Comparison of ENCODE assay signal across 8 cellular contexts in genomic region chr1:178724386-178724733, GRCh38. TPM values are rescaled to one million over a fixed set of nuclear protein-coding genes. Genes with fewer than 3 reads are reported as not detected.
DNase-seq lines count a peak whose midpoint lies in the region; ATAC-seq, FAIRE-seq and TF ChIP-seq lines count a peak whose summit lies in the region.

No MANE protein-coding gene starts in this region.

- no peaks in the 10 kb centered on the region for H4K20me1 ChIP-seq in K562 (replicated peaks; ENCODE audit: control insufficient read depth, insufficient read depth, low read length)

- DNase-seq in heart right ventricle, result no peak
- DNase-seq in cardiac septum (ENCODE audit: low spot score), result no peak
- DNase-seq in K562 (ENCODE audit: extremely low read depth in 1 of 4, low spot score in 3 of 4), result no peak
- no peak for DNase-seq in mesendoderm
- no peak for DNase-seq in vagina (ENCODE audit: extremely low spot score in 2 of 2)
- no peak for DNase-seq in left lobe of liver (ENCODE audit: low spot score)
- no peak for DNase-seq in NCI-H774 (lab: John Stamatoyannopoulos, UW)

- TF ChIP-seq EP300 in K562 (IDR thresholded peaks at IDR 0.05; ENCODE audit: low read length), result no peak

- in situ Hi-C loops in K562 (cut with MboI), result no loop called here

- TF ChIP-seq POLR2A in K562 (conservative IDR thresholded peaks at IDR 0.05) (no peak), vagina (IDR thresholded peaks at IDR 0.05) (no peak)

- H3K4ac ChIP-seq in mesendoderm (ENCODE audit: low read depth, low read length), result no peak overlapping the region

- H3K56ac ChIP-seq in mesendoderm (ENCODE audit: low read length), result peak overlapping the region; percentile 1

- intact Hi-C loops in heart right ventricle (cut with DNase I), result loop anchor here in 1 of 10 donors (10.0 kb wide), 1 partner anchor 70 kb away; no protein-coding TSS in a partner anchor
- intact Hi-C loops in cardiac septum (cut with DNase I), result loop anchor here (10.0 kb wide), 1 partner anchor 180 kb away; no protein-coding TSS in a partner anchor
- intact Hi-C loops in K562 (cut with micrococcal nuclease), result no loop called here
- intact Hi-C loops in vagina (cut with DNase I), result no loop called here

- WGBS in heart right ventricle, 2 donors, result 85 to 86% methylated on average over 5 of the region's 5 CpGs
- WGBS in K562 (ENCODE audit: insufficient coverage, low coverage, missing lambda C conversion rate), result 76% methylated on average over 5 of the region's 5 CpGs
- no CpG with 5 or more reads among the region's 5 CpGs for WGBS in mesendoderm (ENCODE audit: extremely low coverage, insufficient coverage, low lambda C conversion rate)

- peak overlapping the region; percentile 89 for H3K4me2 ChIP-seq in K562 (ENCODE audit: insufficient read depth, low read length)
- peak overlapping the region; percentile 31 for H3K4me2 ChIP-seq in mesendoderm (ENCODE audit: low read length)

- peak overlapping the region; percentile 94 for H2AFZ ChIP-seq in K562 (ENCODE audit: low read depth, low read length)

- no peak overlapping the region for H3K23ac ChIP-seq in mesendoderm (ENCODE audit: low read length)

- no TSS peak for BruUV-seq in K562 (replicated peaks; lab: Mats Ljungman, UMichigan)

- H2BK120ac ChIP-seq in mesendoderm (ENCODE audit: low read depth, low read length), result no peak overlapping the region

- peak; percentile 42 for FAIRE-seq in K562 (lab: Jason Lieb, UNC)

- no peaks in the 10 kb centered on the region for H3K9me1 ChIP-seq in K562 (ENCODE audit: control insufficient read depth, insufficient read depth, low read length)

- H3K4me1 ChIP-seq in heart right ventricle (peaks cover 0 to 23% (median 9%) of the 10 kb centered on the region in 9 donors), K562 (replicated peaks in 1 of 2; ENCODE audit: control insufficient read depth in 2 of 2, insufficient read depth in 2 of 2, low read length in 2 of 2) (peaks cover 0 to 16% of the 10 kb centered on the region in 2 experiments; a peak in 4 of 5 replicates), mesendoderm (ENCODE audit: control insufficient read depth, low read depth, low read length) (no peaks in the 10 kb centered on the region), vagina (peaks cover 14% of the 10 kb centered on the region)

- H3K27me3 ChIP-seq in heart right ventricle (peaks cover 0 to 6% (median 0%) of the 10 kb centered on the region in 7 donors), K562 (ENCODE audit: control insufficient read depth in 2 of 2, insufficient read depth in 2 of 2, low read length in 2 of 2) (0 out of 5 replicates have a peak, but pooled peaks cover 0 to 5% of the 10 kb centered on the region in 2 experiments), mesendoderm (ENCODE audit: insufficient read depth, low read length, poor library complexity) (no peaks in the 10 kb centered on the region), vagina (no peaks in the 10 kb centered on the region)

- no peak overlapping the region for H2BK5ac ChIP-seq in mesendoderm (ENCODE audit: low read length)

- TF ChIP-seq RAD21 in K562 (CRISPR knock-in tag; conservative IDR thresholded peaks at IDR 0.05 in 1 of 2, IDR thresholded peaks at IDR 0.05 in 1 of 2), result no peak

- no peak overlapping the region for H2AK5ac ChIP-seq in mesendoderm (ENCODE audit: low read length)

- H4K5ac ChIP-seq in mesendoderm (ENCODE audit: low read length), result no peak overlapping the region

- H3K79me2 ChIP-seq in K562 (ENCODE audit: control insufficient read depth, insufficient read depth, low read length) (no peaks in the 10 kb centered on the region), mesendoderm (ENCODE audit: control insufficient read depth, insufficient read depth, low read length) (peaks cover 3% of the 10 kb centered on the region)

- H3K79me1 ChIP-seq in mesendoderm (ENCODE audit: low read length), result no peaks in the 10 kb centered on the region

- H3K18ac ChIP-seq in mesendoderm (ENCODE audit: low read length), result no peak overlapping the region

- H3K27ac ChIP-seq in heart right ventricle, result peak overlapping the region in 8 of 10 donors; percentile 61 to 90 (median 80)
- H3K27ac ChIP-seq in K562 (ENCODE audit: extremely low read depth, low read depth, low read length), result no peak overlapping the region
- no peak overlapping the region for H3K27ac ChIP-seq in mesendoderm (ENCODE audit: low read depth, low read length)
- peak overlapping the region; percentile 94 for H3K27ac ChIP-seq in vagina

- no peak overlapping the region for H4K8ac ChIP-seq in mesendoderm (ENCODE audit: low read depth, low read length)

- no peak for ATAC-seq in heart right ventricle
- ATAC-seq in K562, result no peak
- ATAC-seq in left lobe of liver, result no peak
- ATAC-seq in HG03045 (IDR thresholded peaks at IDR 0.05; ENCODE audit: unreplicated experiment), result no peak

- H3K4me3 ChIP-seq in heart right ventricle (peak overlapping the region; percentile 50 to 95 (median 86)), K562 (peak overlapping the region; percentile 63; the same call in 1 of the 2 replicates), mesendoderm (ENCODE audit: low read length) (no peak overlapping the region), vagina (peak overlapping the region; percentile 85 to 95)

- POLR2A ChIA-PET in K562 (lab: Yijun Ruan, JAX), result interaction anchor here (1.0 kb wide), 1 partner anchor 276 kb away, joined by 3 read pairs; no protein-coding TSS in a partner anchor

- no peak overlapping the region for H2BK15ac ChIP-seq in mesendoderm (replicated peaks; ENCODE audit: low read depth)

- H3K9ac ChIP-seq in K562 (ENCODE audit: insufficient read depth in 1 of 2, low read depth in 2 of 2, low read length in 2 of 2) (peak overlapping the region; percentile 13 to 90; a peak in 2 of 4 replicates), mesendoderm (ENCODE audit: low read length) (peak overlapping the region; percentile 70)

- CTCF ChIA-PET in K562 (lab: Yijun Ruan, JAX; ENCODE audit: low intra/inter-chr PET ratio), result interaction anchor here (0.7 kb wide), 1 partner anchor 1008 kb away, joined by 3 read pairs; no protein-coding TSS in a partner anchor

- H3K36me3 ChIP-seq in heart right ventricle, result no peaks in the 10 kb centered on the region
- no peaks in the 10 kb centered on the region for H3K36me3 ChIP-seq in K562 (ENCODE audit: control insufficient read depth, insufficient read depth, low read length)
- H3K36me3 ChIP-seq in mesendoderm (ENCODE audit: control insufficient read depth, insufficient read depth, low read length), result no peaks in the 10 kb centered on the region
- H3K36me3 ChIP-seq in vagina, result no peaks in the 10 kb centered on the region

- no peak for TF ChIP-seq CTCF in heart right ventricle (IDR thresholded peaks at IDR 0.05)
- no peak for TF ChIP-seq CTCF in K562 (IDR thresholded peaks at IDR 0.05 in 2 of 3, conservative IDR thresholded peaks at IDR 0.05 in 1 of 3; ENCODE audit: insufficient read depth in 2 of 3, low read depth in 1 of 3, low read length in 3 of 3)
- TF ChIP-seq CTCF in vagina (IDR thresholded peaks at IDR 0.05), result no peak

- H3K9me3 ChIP-seq in heart right ventricle (no peaks in the 10 kb centered on the region), K562 (replicated peaks; ENCODE audit: control insufficient read depth, insufficient read depth, low read depth, low read length) (no peaks in the 10 kb centered on the region), vagina (no peaks in the 10 kb centered on the region)

TF ChIP-seq in K562, 482 proteins besides CTCF, POLR2A, EP300 and RAD21 (continues in another document):
- TF ChIP-seq ZNF639 (CRISPR knock-in tag; conservative IDR thresholded peaks at IDR 0.05 in 1 of 2, IDR thresholded peaks at IDR 0.05 in 1 of 2), result no peak
- 0 out of 2 replicates have a peak, but pooled peaks have one; percentile 45 for TF ChIP-seq IRF1 (CRISPR knock-in tag; IDR thresholded peaks at IDR 0.05; ENCODE audit: borderline replicate concordance)
- TF ChIP-seq C11orf30 (IDR thresholded peaks at IDR 0.05; ENCODE audit: low read depth), result no peak

RNA-seq across cellular contexts. Expression of gene RALGPS2, which starts 0.7 kb away (rescaled TPM):
- total RNA-seq in heart right ventricle (10 to 100 TPM in 3 of 10 donors, 1 to 10 TPM in 7; 5.9 to 12.8 (median 7.8) TPM), cardiac septum (5.1 TPM), K562 (2014; rRNA removed) (1.0 and 3.0 TPM in 2 replicates), K562 (2014; rRNA removed; fragmentation: Illumina TruSeq; extraction: Trizol) (1.8 and 2.9 TPM in 2 replicates), K562 (2015; rRNA removed; fragmentation: Illumina TruSeq; extraction: Trizol) (1.7 and 2.5 TPM in 2 replicates), K562 (2021) (3.4 and 4.0 TPM in 2 replicates), vagina (20.4 TPM), left lobe of liver (24.6 TPM)
- polyA plus RNA-seq in heart right ventricle (1 to 10 TPM; 1.4 to 2.2 TPM), K562 (2011; rRNA removed) (6.5 and 12.5 TPM in 2 replicates), K562 (2014; fragmentation: Illumina TruSeq; extraction: Trizol) (1.3 and 2.2 TPM in 2 replicates), K562 (2014; fragmentation: Nextera tagmentation; extraction: Ambion mirVana) (under 1 TPM; 0.28 to 0.63 TPM), K562 (2014; rRNA removed) (2.6 and 4.2 TPM in 2 replicates)
- 4.6 and 12.0 TPM in 2 replicates for total RNA-seq in K562 (2011; cell fraction: chromatin; rRNA removed; ENCODE audit: low replicate concordance)
- total RNA-seq in K562 (2011; cell fraction: nucleolus; rRNA removed), result 2.1 and 2.5 TPM in 2 replicates
- total RNA-seq in K562 (2011; cell fraction: nucleoplasm; rRNA removed), result 3.5 and 10.5 TPM in 2 replicates
- polyA plus RNA-seq in K562 (2011; cell fraction: cytosol; rRNA removed), result 1.2 and 3.6 TPM in 2 replicates
- 4.3 and 13.6 TPM in 2 replicates for polyA plus RNA-seq in K562 (2011; cell fraction: nucleus; rRNA removed)
- polyA plus RNA-seq in K562 (2012), result 0.95 and 1.7 TPM in 2 replicates
- 12.6 and 40.7 TPM in 2 replicates for polyA minus RNA-seq in K562 (2011; rRNA and poly(A)+ RNA removed)
- 4.7 and 14.4 TPM in 2 replicates for polyA minus RNA-seq in K562 (2011; cell fraction: cytosol; rRNA and poly(A)+ RNA removed)
- polyA minus RNA-seq in K562 (2011; cell fraction: nucleus; rRNA and poly(A)+ RNA removed), result 6.7 and 34.4 TPM in 2 replicates
- 14.8 TPM for polyA plus RNA-seq in mesendoderm (2013, experiment 1 of 2)
- polyA plus RNA-seq in mesendoderm (2013, experiment 2 of 2), result 15.9 TPM

Comparison
In these comparisons a context has a peak if more than half of its experiments do, and no peak if none do; other contexts are left out.
1. H3K27ac ChIP-seq: peak in heart right ventricle (8 of 10) and vagina (single experiment); none in K562 (single experiment) and mesendoderm (single experiment).